Comparison of ENCODE assay signal across 29 cellular contexts in the genomic region with DNA sequence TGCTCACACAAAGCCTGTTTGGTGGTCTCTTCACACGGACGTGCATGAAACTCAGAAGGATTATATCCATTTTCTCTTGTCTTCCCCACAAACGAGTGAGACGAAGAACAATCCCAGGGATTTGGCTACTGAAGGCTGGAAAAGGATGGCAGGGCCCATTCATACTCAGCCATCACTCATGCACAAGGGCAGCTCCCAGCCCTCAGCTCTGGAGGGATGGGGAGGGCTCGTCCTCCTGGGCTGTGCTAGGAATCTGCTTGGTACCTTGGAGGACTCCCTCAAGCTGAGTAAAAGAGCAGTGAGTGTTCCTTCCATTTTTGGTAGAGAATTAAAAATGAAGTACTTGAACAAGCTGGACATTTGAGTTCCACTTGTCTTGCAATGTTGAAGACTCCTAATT.
"Had no signal": no experiment of that assay in that cellular context is flagged by ENCODE, and none has a peak within 500 bp of the region (broad histone marks: within the 10 kb centered on the region; RNA-seq: fewer than 3 reads in every experiment).

No MANE protein-coding gene starts in this region.

- H3K27ac ChIP-seq: dorsolateral prefrontal cortex, heart left ventricle, left ventricle myocardium inferior, lower lobe of right lung, psoas muscle, right lobe of liver, spleen, suprapubic skin, thyroid gland, upper lobe of right lung had no signal

- H3K4me1 Mint-ChIP-seq: nephron had no signal

- H3K36me3 ChIP-seq: heart left ventricle, left ventricle myocardium inferior, lower lobe of right lung, right lobe of liver, spleen, stomach, suprapubic skin, thyroid gland, upper lobe of right lung had no signal

- H3K27ac Mint-ChIP-seq: memory B cell; naive B cell; nephron; stimulated activated naive B cell treated with anti-CD40 and anti-IgM and Interleukin-4, amounts not matched to agents 10 μg/mL and 1 μg/mL and 100 μg/mL, for 72 hours had no signal

- H3K4me3 Mint-ChIP-seq: central memory CD8-positive, alpha-beta T cell; memory B cell; naive B cell; nephron; stimulated activated naive B cell treated with anti-CD40 and anti-IgM and Interleukin-4, amounts not matched to agents 10 μg/mL and 1 μg/mL and 100 μg/mL, for 72 hours had no signal

- H3K4me3 ChIP-seq: dorsolateral prefrontal cortex, heart left ventricle, left ventricle myocardium inferior, lower lobe of right lung, psoas muscle, right lobe of liver, spleen, stomach, suprapubic skin, thyroid gland, upper lobe of right lung had no signal

- H3K27me3 ChIP-seq: right lobe of liver, spleen, stomach, suprapubic skin, thyroid gland, upper lobe of right lung had no signal

- DNase-seq: cortex of kidney; dorsolateral prefrontal cortex; effector CD8-positive, alpha-beta T cell; heart left ventricle; hippocampal formation; kidney; left cardiac atrium; left ventricle myocardium inferior; lower lobe of right lung; midbrain; naive B cell; psoas muscle; retina; right lobe of liver; spleen; stimulated activated CD4-positive, alpha-beta T cell treated with anti-CD3 and anti-CD28 coated beads, Interleukin-15, amount 100 ng/mL, for 24 hours; stimulated activated CD4-positive, alpha-beta T cell treated with anti-CD3 and anti-CD28 coated beads, Interleukin-1b, Interleukin-23, amount 100 ng/mL, for 48 hours; stimulated activated CD4-positive, alpha-beta T cell treated with anti-CD3 and anti-CD28 coated beads, Interleukin-4, amount 100 ng/mL, for 24 hours; stimulated activated naive B cell treated with anti-CD40 and anti-IgM and Interleukin-4, amounts not matched to agents 10 μg/mL and 1 μg/mL and 100 μg/mL, for 72 hours; stomach; thyroid gland; upper lobe of right lung had no signal

- ATAC-seq: esophagus mucosa; heart left ventricle; left cardiac atrium; lower lobe of right lung; psoas muscle; right lobe of liver; stimulated activated naive B cell treated with anti-CD40 and anti-IgM and Interleukin-4, amounts not matched to agents 10 μg/mL and 1 μg/mL and 100 μg/mL, for 72 hours; upper lobe of right lung had no signal

- H3K9me3 Mint-ChIP-seq: central memory CD8-positive, alpha-beta T cell; memory B cell; naive B cell; stimulated activated naive B cell treated with anti-CD40 and anti-IgM and Interleukin-4, amounts not matched to agents 10 μg/mL and 1 μg/mL and 100 μg/mL, for 72 hours had no signal

- FAIRE-seq: endometrium, frontal cortex, kidney had no signal

- H3K36me3 Mint-ChIP-seq: memory B cell; naive B cell; stimulated activated naive B cell treated with anti-CD40 and anti-IgM and Interleukin-4, amounts not matched to agents 10 μg/mL and 1 μg/mL and 100 μg/mL, for 72 hours had no signal

- H3K9me3 ChIP-seq: heart left ventricle, left ventricle myocardium inferior, lower lobe of right lung, psoas muscle, right lobe of liver, spleen, stomach, suprapubic skin, thyroid gland, upper lobe of right lung had no signal

- H3K4me1 ChIP-seq: heart left ventricle, left ventricle myocardium inferior, lower lobe of right lung, psoas muscle, right lobe of liver, spleen, stomach, thyroid gland, upper lobe of right lung had no signal
